1 cellular context compared by ENCODE assay signal in genomic region chr19:47421844-47422395, GRCh38.
TF ChIP-seq lines count a peak whose summit lies in the region.

No MANE protein-coding gene starts in this region.

TF ChIP-seq in HEK293, 187 proteins besides CTCF, POLR2A, EP300 and RAD21 (continued from another document and continues in another):
- TF ChIP-seq ZNF777 (tag by site-specific recombination; IDR thresholded peaks at IDR 0.05; ENCODE audit: borderline replicate concordance) (no peak), ZNF112 (tag by site-specific recombination; IDR thresholded peaks at IDR 0.05) (no peak), ZNF10 (tag by site-specific recombination; IDR thresholded peaks at IDR 0.05) (no peak), ZNF571 (tag by site-specific recombination; IDR thresholded peaks at IDR 0.05) (no peak), ZNF433 (tag by site-specific recombination; IDR thresholded peaks at IDR 0.05; ENCODE audit: low read depth) (no peak), ZBTB44 (tag by site-specific recombination; IDR thresholded peaks at IDR 0.05) (no peak), ZNF792 (tag by site-specific recombination; IDR thresholded peaks at IDR 0.05) (no peak), EGR2 (tag by site-specific recombination; IDR thresholded peaks at IDR 0.05; ENCODE audit: low read depth) (peak; percentile 97), PBX3 (CRISPR knock-in tag; IDR thresholded peaks at IDR 0.05) (no peak), KLF7 (tag by site-specific recombination; IDR thresholded peaks at IDR 0.05; ENCODE audit: borderline replicate concordance) (no peak), ZNF398 (tag by site-specific recombination; IDR thresholded peaks at IDR 0.05) (peak; percentile 98), ZFP3 (tag by site-specific recombination; IDR thresholded peaks at IDR 0.05; ENCODE audit: low read depth) (no peak), MYNN (tag by site-specific recombination; IDR thresholded peaks at IDR 0.05; ENCODE audit: borderline replicate concordance) (no peak), ZNF600 (tag by site-specific recombination; IDR thresholded peaks at IDR 0.05) (no peak), ZBTB10 (tag by site-specific recombination; IDR thresholded peaks at IDR 0.05) (no peak), ZNF184 (tag by site-specific recombination; IDR thresholded peaks at IDR 0.05) (no peak), ZNF174 (tag by site-specific recombination; IDR thresholded peaks at IDR 0.05) (no peak), ZNF48 (tag by site-specific recombination; IDR thresholded peaks at IDR 0.05) (no peak), ZNF138 (tag by site-specific recombination; IDR thresholded peaks at IDR 0.05; ENCODE audit: borderline replicate concordance) (no peak), SP3 (tag by site-specific recombination; IDR thresholded peaks at IDR 0.05) (peak; percentile 74), ZNF621 (tag by site-specific recombination; IDR thresholded peaks at IDR 0.05) (no peak), ZNF2 (tag by site-specific recombination; IDR thresholded peaks at IDR 0.05) (no peak), ZNF341 (tag by site-specific recombination; IDR thresholded peaks at IDR 0.05; ENCODE audit: low read depth) (peak; percentile 58), ZXDB (tag by site-specific recombination; IDR thresholded peaks at IDR 0.05) (peak; percentile 43; the same call in 1 of the 2 replicates), PATZ1 (tag by site-specific recombination; IDR thresholded peaks at IDR 0.05) (peak; percentile 91), ZBTB8A (tag by site-specific recombination; IDR thresholded peaks at IDR 0.05) (peak; percentile 43; the same call in 1 of the 2 replicates), MZF1 (tag by site-specific recombination; IDR thresholded peaks at IDR 0.05; ENCODE audit: borderline replicate concordance) (no peak), HOXC10 (CRISPR knock-in tag; IDR thresholded peaks at IDR 0.05) (no peak), ZBTB49 (tag by site-specific recombination; IDR thresholded peaks at IDR 0.05; ENCODE audit: low read depth) (no peak), ZSCAN16 (tag by site-specific recombination; IDR thresholded peaks at IDR 0.05) (no peak), ZNF202 (tag by site-specific recombination; IDR thresholded peaks at IDR 0.05; ENCODE audit: borderline replicate concordance) (no peak), ZNF544 (tag by site-specific recombination; IDR thresholded peaks at IDR 0.05) (no peak), SCRT2 (tag by site-specific recombination; IDR thresholded peaks at IDR 0.05) (no peak), TSHZ1 (tag by site-specific recombination; IDR thresholded peaks at IDR 0.05; ENCODE audit: borderline replicate concordance) (no peak), ZEB2 (tag by site-specific recombination; IDR thresholded peaks at IDR 0.05) (no peak), ZNF623 (tag by site-specific recombination; IDR thresholded peaks at IDR 0.05) (no peak), ZNF211 (tag by site-specific recombination; IDR thresholded peaks at IDR 0.05; ENCODE audit: low read depth) (no peak)
- TF ChIP-seq, protein P1, sequence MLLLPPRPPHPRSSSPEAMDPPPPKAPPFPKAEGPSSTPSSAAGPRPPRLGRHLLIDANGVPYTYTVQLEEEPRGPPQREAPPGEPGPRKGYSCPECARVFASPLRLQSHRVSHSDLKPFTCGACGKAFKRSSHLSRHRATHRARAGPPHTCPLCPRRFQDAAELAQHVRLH (tag by site-specific recombination; IDR thresholded peaks at IDR 0.05) = no peak
- TF ChIP-seq, protein P2, sequence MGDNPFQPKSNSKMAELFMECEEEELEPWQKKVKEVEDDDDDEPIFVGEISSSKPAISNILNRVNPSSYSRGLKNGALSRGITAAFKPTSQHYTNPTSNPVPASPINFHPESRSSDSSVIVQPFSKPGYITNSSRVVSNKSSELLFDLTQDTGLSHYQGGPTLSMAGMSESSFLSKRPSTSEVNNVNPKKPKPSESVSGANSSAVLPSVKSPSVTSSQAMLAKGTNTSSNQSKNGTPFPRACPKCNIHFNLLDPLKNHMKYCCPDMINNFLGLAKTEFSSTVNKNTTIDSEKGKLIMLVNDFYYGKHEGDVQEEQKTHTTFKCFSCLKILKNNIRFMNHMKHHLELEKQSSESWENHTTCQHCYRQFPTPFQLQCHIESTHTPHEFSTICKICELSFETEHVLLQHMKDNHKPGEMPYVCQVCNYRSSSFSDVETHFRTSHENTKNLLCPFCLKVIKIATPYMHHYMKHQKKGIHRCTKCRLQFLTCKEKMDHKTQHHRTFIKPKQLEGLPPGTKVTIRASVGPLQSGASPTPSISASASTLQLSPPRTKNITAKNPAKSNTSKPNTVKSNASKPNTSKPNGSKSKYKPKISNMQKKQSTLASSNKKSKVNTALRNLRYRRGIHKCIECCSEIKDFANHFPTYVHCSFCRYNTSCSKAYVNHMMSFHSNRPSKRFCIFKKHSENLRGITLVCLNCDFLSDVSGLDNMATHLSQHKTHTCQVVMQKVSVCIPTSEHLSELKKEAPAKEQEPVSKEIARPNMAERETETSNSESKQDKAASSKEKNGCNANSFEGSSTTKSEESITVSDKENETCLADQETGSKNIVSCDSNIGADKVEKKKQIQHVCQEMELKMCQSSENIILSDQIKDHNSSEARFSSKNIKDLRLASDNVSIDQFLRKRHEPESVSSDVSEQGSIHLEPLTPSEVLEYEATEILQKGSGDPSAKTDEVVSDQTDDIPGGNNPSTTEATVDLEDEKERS (tag by site-specific recombination; IDR thresholded peaks at IDR 0.05) = no peak
- TF ChIP-seq, protein P3, sequence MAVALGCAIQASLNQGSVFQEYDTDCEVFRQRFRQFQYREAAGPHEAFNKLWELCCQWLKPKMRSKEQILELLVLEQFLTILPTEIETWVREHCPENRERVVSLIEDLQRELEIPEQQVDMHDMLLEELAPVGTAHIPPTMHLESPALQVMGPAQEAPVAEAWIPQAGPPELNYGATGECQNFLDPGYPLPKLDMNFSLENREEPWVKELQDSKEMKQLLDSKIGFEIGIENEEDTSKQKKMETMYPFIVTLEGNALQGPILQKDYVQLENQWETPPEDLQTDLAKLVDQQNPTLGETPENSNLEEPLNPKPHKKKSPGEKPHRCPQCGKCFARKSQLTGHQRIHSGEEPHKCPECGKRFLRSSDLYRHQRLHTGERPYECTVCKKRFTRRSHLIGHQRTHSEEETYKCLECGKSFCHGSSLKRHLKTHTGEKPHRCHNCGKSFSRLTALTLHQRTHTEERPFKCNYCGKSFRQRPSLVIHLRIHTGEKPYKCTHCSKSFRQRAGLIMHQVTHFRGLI (tag by site-specific recombination; IDR thresholded peaks at IDR 0.05) = peak; percentile 36; the same call in 1 of the 2 replicates
